In genomic region chr5:37248387-37248969, GRCh38 we compare ENCODE assay signal across 7 cellular contexts.
DNase-seq lines count a peak whose midpoint lies in the region; TF ChIP-seq lines count a peak whose summit lies in the region.

No MANE protein-coding gene starts in this region.

- peaks cover 4 to 8% of the 10 kb centered on the region in 2 donors for H3K4me1 ChIP-seq in mucosa of rectum (ENCODE audit: control insufficient read depth in 2 of 2, insufficient read depth in 2 of 2, low read length in 2 of 2)

- peak overlapping the region; percentile 82 to 83 for H3K9ac ChIP-seq in mucosa of rectum (ENCODE audit: low read depth in 1 of 2, low read length in 2 of 2)

- DNase-seq in GM06990 (ENCODE audit: extremely low read depth, insufficient read length) (no peak), NCI-H2227 treated with DMSO at 0.1 percent for 48 hours (lab: John Stamatoyannopoulos, UW) (peak; percentile 60), cerebellar cortex (ENCODE audit: low spot score) (peak; percentile 32), SKM-1 treated with dmso at 0.1 percent for 144 hours (lab: John Stamatoyannopoulos, UW; ENCODE audit: unreplicated experiment) (no peak), iPS-NIHi7 (ENCODE audit: extremely low spot score) (no peak), middle frontal gyrus (ENCODE audit: extremely low spot score, low spot score) (no peak)

- H3K27ac ChIP-seq in mucosa of rectum (ENCODE audit: low read depth in 2 of 2, low read length in 2 of 2): peak overlapping the region; percentile 63 to 82

- H3K9me3 ChIP-seq in mucosa of rectum (ENCODE audit: control insufficient read depth in 2 of 2, low read length in 2 of 2): no peaks in the 10 kb centered on the region

- no peak for TF ChIP-seq CTCF in GM06990 (IDR thresholded peaks at IDR 0.05; ENCODE audit: insufficient read depth, low read length, poor library complexity, severe bottlenecking)

- H3K4me3 ChIP-seq in GM06990 (replicated peaks; ENCODE audit: low read depth, low read length): peak overlapping the region; percentile 79
- peak overlapping the region; percentile 80 to 90 for H3K4me3 ChIP-seq in mucosa of rectum (ENCODE audit: low read length in 2 of 2)

- H3K36me3 ChIP-seq in GM06990 (ENCODE audit: control insufficient read depth, insufficient read depth, low read length) (no peaks in the 10 kb centered on the region), mucosa of rectum (ENCODE audit: control insufficient read depth in 2 of 2, insufficient read depth in 2 of 2, low read length in 2 of 2) (no peaks in the 10 kb centered on the region)

- H3K27me3 ChIP-seq in GM06990 (replicated peaks; ENCODE audit: control insufficient read depth, insufficient read depth, low read length) (no peaks in the 10 kb centered on the region), mucosa of rectum (ENCODE audit: control insufficient read depth in 2 of 2, insufficient read depth in 2 of 2, low read length in 2 of 2) (no peaks in the 10 kb centered on the region)

Comparison
In these comparisons a context has a peak if more than half of its experiments do, and no peak if none do; other contexts are left out.
1. DNase-seq: peak in NCI-H2227 treated with DMSO at 0.1 percent for 48 hours (single experiment) and cerebellar cortex (single experiment); none in GM06990 (single experiment), SKM-1 treated with dmso at 0.1 percent for 144 hours (single experiment), iPS-NIHi7 (single experiment) and middle frontal gyrus (single experiment).